ENCODE assay signal across 1 cellular context in genomic region chr5:154857534-154858250, GRCh38.
TF ChIP-seq lines count a peak whose summit lies in the region.

No MANE protein-coding gene starts in this region.

TF ChIP-seq in K562, 482 proteins besides CTCF, POLR2A, EP300 and RAD21 (continued from another document and continues in another):
- TF ChIP-seq AFF4 (CRISPR knock-in tag; IDR thresholded peaks at IDR 0.05): peak; percentile 76; the same call in 1 of the 2 replicates
- TF ChIP-seq USF1 (CRISPR knock-in tag; IDR thresholded peaks at IDR 0.05): 0 out of 2 replicates have a peak, but pooled peaks have one; percentile 10
- no peak for TF ChIP-seq RBM25 (IDR thresholded peaks at IDR 0.05; ENCODE audit: low read depth, low read length, severe bottlenecking)
- TF ChIP-seq RBM22 (IDR thresholded peaks at IDR 0.05; ENCODE audit: low read depth, low read length, poor library complexity, severe bottlenecking): peak; percentile 87
- peak; percentile 39 for TF ChIP-seq CCNT2 (IDR thresholded peaks at IDR 0.05; ENCODE audit: borderline replicate concordance, extremely low read depth, insufficient read length, low read depth, low read length)
- TF ChIP-seq HMGXB4 (CRISPR knock-in tag; IDR thresholded peaks at IDR 0.05): peak; percentile 62; the same call in 1 of the 2 replicates
- 0 out of 2 replicates have a peak, but pooled peaks have one; percentile 69 for TF ChIP-seq REST (CRISPR knock-in tag; IDR thresholded peaks at IDR 0.05; ENCODE audit: low read depth)
- TF ChIP-seq CXXC5 (CRISPR knock-in tag; IDR thresholded peaks at IDR 0.05): peak; percentile 74
- peak; percentile 76; the same call in 1 of the 2 replicates for TF ChIP-seq SNIP1 (IDR thresholded peaks at IDR 0.05; ENCODE audit: low read depth)
- TF ChIP-seq HDAC8 (tag; IDR thresholded peaks at IDR 0.05): peak; percentile 80; the same call in 1 of the 2 replicates
- TF ChIP-seq NRF1 (conservative IDR thresholded peaks at IDR 0.05 in 1 of 2, IDR thresholded peaks at IDR 0.05 in 1 of 2): peak; percentile 80 to 84
- no peak for TF ChIP-seq ZNF398 (CRISPR knock-in tag; IDR thresholded peaks at IDR 0.05)
- TF ChIP-seq GATAD2B (IDR thresholded peaks at IDR 0.05; ENCODE audit: borderline replicate concordance): no peak
- 0 out of 2 replicates have a peak, but pooled peaks have one; percentile 16 for TF ChIP-seq RUNX1 (IDR thresholded peaks at IDR 0.05; ENCODE audit: low read depth)
- no peak for TF ChIP-seq CREBBP (IDR thresholded peaks at IDR 0.05; ENCODE audit: low read depth, low read length)
- peak; percentile 62 for TF ChIP-seq JUND (IDR thresholded peaks at IDR 0.05; ENCODE audit: borderline replicate concordance, low read depth, low read length)
- TF ChIP-seq JUND (tag; IDR thresholded peaks at IDR 0.05; ENCODE audit: borderline replicate concordance, low read depth, low read length): no peak
- TF ChIP-seq MYBL2 (IDR thresholded peaks at IDR 0.05; ENCODE audit: low read depth): peak; percentile 54; the same call in 1 of the 2 replicates
- no peak for TF ChIP-seq MYBL2 (CRISPR knock-in tag; IDR thresholded peaks at IDR 0.05; ENCODE audit: borderline replicate concordance)
- TF ChIP-seq XRCC3 (IDR thresholded peaks at IDR 0.05): no peak
- TF ChIP-seq SFPQ (IDR thresholded peaks at IDR 0.05; ENCODE audit: low read depth, low read length): no peak
- TF ChIP-seq PHF8 (IDR thresholded peaks at IDR 0.05; ENCODE audit: borderline replicate concordance, low read length): peak; percentile 23; the same call in 1 of the 2 replicates
- TF ChIP-seq JUN (IDR thresholded peaks at IDR 0.05; ENCODE audit: borderline replicate concordance, low read depth, low read length): no peak
- TF ChIP-seq JUN (CRISPR knock-in tag; IDR thresholded peaks at IDR 0.05; ENCODE audit: borderline replicate concordance): peak; percentile 74; the same call in 1 of the 2 replicates
- no peak for TF ChIP-seq ZNF740 (CRISPR knock-in tag; IDR thresholded peaks at IDR 0.05)
- peak in 1 of 2 experiments; percentile 99; a peak in 2 of 4 replicates for TF ChIP-seq ZNF740 (tag; IDR thresholded peaks at IDR 0.05)
- peak; percentile 84 for TF ChIP-seq MAX (CRISPR knock-in tag; IDR thresholded peaks at IDR 0.05)
- TF ChIP-seq FOXK2 (conservative IDR thresholded peaks at IDR 0.05 in 1 of 2, IDR thresholded peaks at IDR 0.05 in 1 of 2; ENCODE audit: low read depth in 2 of 2): no peak
- peak; percentile 77 for TF ChIP-seq EP400 (IDR thresholded peaks at IDR 0.05)
- peak; percentile 9; the same call in 1 of the 2 replicates for TF ChIP-seq ERF (CRISPR knock-in tag; IDR thresholded peaks at IDR 0.05)
- peak; percentile 68; the same call in 1 of the 2 replicates for TF ChIP-seq E2F5 (CRISPR knock-in tag; IDR thresholded peaks at IDR 0.05)
- TF ChIP-seq TOE1 (IDR thresholded peaks at IDR 0.05; ENCODE audit: borderline replicate concordance): no peak
- 0 out of 2 replicates have a peak, but pooled peaks have one; percentile 47 for TF ChIP-seq TOE1 (CRISPR knock-in tag; IDR thresholded peaks at IDR 0.05; ENCODE audit: borderline replicate concordance, low read depth)
- TF ChIP-seq MAZ (CRISPR knock-in tag; conservative IDR thresholded peaks at IDR 0.05 in 1 of 2, IDR thresholded peaks at IDR 0.05 in 1 of 2): peak; percentile 46 to 65; a peak in 3 of 4 replicates
- TF ChIP-seq BHLHE40 (IDR thresholded peaks at IDR 0.05; ENCODE audit: low read length): no peak
- TF ChIP-seq PCBP1 (IDR thresholded peaks at IDR 0.05; ENCODE audit: low read depth, low read length, poor library complexity, severe bottlenecking): peak; percentile 38
- peak; percentile 94 for TF ChIP-seq NFATC3 (IDR thresholded peaks at IDR 0.05)
- peak; percentile 43; the same call in 1 of the 2 replicates for TF ChIP-seq CREB3L1 (IDR thresholded peaks at IDR 0.05; ENCODE audit: borderline replicate concordance, low read depth)
- TF ChIP-seq PKNOX1 (IDR thresholded peaks at IDR 0.05): peak; percentile 11; the same call in 1 of the 2 replicates
- TF ChIP-seq TRIM24 (IDR thresholded peaks at IDR 0.05): no peak
- no peak for TF ChIP-seq NCOA6 (IDR thresholded peaks at IDR 0.05)
- no peak for TF ChIP-seq NR4A1 (CRISPR knock-in tag; IDR thresholded peaks at IDR 0.05)
- TF ChIP-seq NR4A1 (tag; IDR thresholded peaks at IDR 0.05): peak; percentile 37; the same call in 1 of the 2 replicates
